16 cellular contexts compared by ENCODE assay signal in genomic region chr9:124411514-124412227, GRCh38. TPM values are rescaled to one million over a fixed set of nuclear protein-coding genes. Genes with fewer than 3 reads are reported as not detected.
DNase-seq lines count a peak whose midpoint lies in the region; ATAC-seq and TF ChIP-seq lines count a peak whose summit lies in the region.
"Had no signal": no experiment of that assay in that cellular context is flagged by ENCODE, and none has a peak within 500 bp of the region (broad histone marks: within the 10 kb centered on the region; RNA-seq: fewer than 3 reads in every experiment).

No MANE protein-coding gene starts in this region.

- peaks cover 32% of the 10 kb centered on the region for H3K79me2 ChIP-seq in OCI-LY7 (ENCODE audit: insufficient read depth, low read depth, low read length)

- H3K9me2 ChIP-seq in OCI-LY7 (ENCODE audit: insufficient read depth, low read length), result no peaks in the 10 kb centered on the region

- no peak for ATAC-seq in stimulated activated naive CD8-positive, alpha-beta T cell treated with anti-CD3 and anti-CD28 coated beads, Interleukin-15, Interleukin-2, amounts not matched to agents 100 U/mL and 50 U/mL, for 24 hours
- ATAC-seq: activated CD4-positive, alpha-beta T cell treated with anti-CD3 and anti-CD28 coated beads for 36 hours; activated T-helper 17 cell treated with anti-CD3 and anti-CD28 coated beads, Interleukin-2, amount 50 U/mL, for 72 hours had no signal

- H3K9me3 Mint-ChIP-seq in neural crest cell, result peaks cover 3% of the 10 kb centered on the region
- H3K9me3 Mint-ChIP-seq: stimulated activated naive CD8-positive, alpha-beta T cell treated with anti-CD3 and anti-CD28 coated beads, Interleukin-15, Interleukin-2, amounts not matched to agents 100 ng/mL and 50 ng/mL, for 24 hours had no signal

- BruUV-seq in OCI-LY7 (replicated peaks; lab: Mats Ljungman, UMichigan), result TSS peak; percentile 0

- intact Hi-C loops in OCI-LY7 (cut with micrococcal nuclease; ENCODE audit: unreplicated experiment), result no loop called here

- no peak overlapping the region for H3K27ac ChIP-seq in OCI-LY7 (ENCODE audit: low read depth, low read length, poor library complexity, severe bottlenecking)

- peak; percentile 43 for DNase-seq in Caki2 (ENCODE audit: low read depth)
- DNase-seq in OCI-LY7 (ENCODE audit: low spot score), result no peak
- peak; percentile 92 for DNase-seq in choroid plexus epithelial cell (ENCODE audit: low read depth)
- no peak for DNase-seq in neural crest cell (ENCODE audit: low read depth, low spot score)
- DNase-seq in NCI-H69 (lab: John Stamatoyannopoulos, UW), result no peak
- DNase-seq in hypothalamus (lab: John Stamatoyannopoulos, UW), result no peak
- no peak for DNase-seq in stimulated activated naive CD8-positive, alpha-beta T cell treated with anti-CD3 and anti-CD28 coated beads, Interleukin-15, Interleukin-2, amounts not matched to agents 100 U/mL and 50 U/mL, for 24 hours
- no peak for DNase-seq in activated effector memory CD4-positive, alpha-beta T cell treated with anti-CD3 and anti-CD28 coated beads, Interleukin-2, amount 50 U/mL, for 16 hours
- DNase-seq: activated CD4-positive, alpha-beta T cell treated with anti-CD3 and anti-CD28 coated beads for 36 hours; DMS79; NCI-H774; occipital lobe; stimulated activated CD4-positive, alpha-beta T cell treated with anti-CD3 and anti-CD28 coated beads, Interleukin-2, amount 100 ng/mL, for 48 hours had no signal

- no peak overlapping the region for H3K27ac Mint-ChIP-seq in neural crest cell (ENCODE audit: unreplicated experiment)
- H3K27ac Mint-ChIP-seq: activated CD4-positive, alpha-beta T cell treated with anti-CD3 and anti-CD28 coated beads for 36 hours; activated T-helper 17 cell treated with anti-CD3 and anti-CD28 coated beads, Interleukin-2, amount 50 U/mL, for 72 hours; stimulated activated naive CD8-positive, alpha-beta T cell treated with anti-CD3 and anti-CD28 coated beads, Interleukin-15, Interleukin-2, amounts not matched to agents 100 ng/mL and 50 ng/mL, for 24 hours had no signal

- POLR2A ChIA-PET in OCI-LY7 (lab: Charles Lee), result interaction anchor here (0.6 to 0.7 kb wide), 2 partner anchors 253 to 479 kb away, joined by 3 to 6 read pairs; no protein-coding TSS in a partner anchor

- in situ Hi-C loops in Caki2 (cut with HindIII; ENCODE audit: low pct_unique_long_range_greater_than_20kb, low sequenced_read_pairs), result no loop called here

- no peak overlapping the region for H2AFZ ChIP-seq in OCI-LY7 (ENCODE audit: low read length)

- peak overlapping the region; percentile 13 for H3K4me3 Mint-ChIP-seq in neural crest cell
- H3K4me3 Mint-ChIP-seq: activated CD4-positive, alpha-beta T cell treated with anti-CD3 and anti-CD28 coated beads for 36 hours; activated T-helper 17 cell treated with anti-CD3 and anti-CD28 coated beads, Interleukin-2, amount 50 U/mL, for 72 hours; stimulated activated naive CD8-positive, alpha-beta T cell treated with anti-CD3 and anti-CD28 coated beads, Interleukin-15, Interleukin-2, amounts not matched to agents 100 ng/mL and 50 ng/mL, for 24 hours had no signal

- H4K20me1 ChIP-seq in OCI-LY7 (ENCODE audit: insufficient read depth, low read length), result no peaks in the 10 kb centered on the region

- H3K4me1 Mint-ChIP-seq in neural crest cell, result peaks cover 25% of the 10 kb centered on the region

- H3K4me1 ChIP-seq in OCI-LY7 (ENCODE audit: insufficient read depth, low read length, poor library complexity, severe bottlenecking), result peaks cover 19% of the 10 kb centered on the region

- H3K4me2 ChIP-seq in OCI-LY7 (ENCODE audit: low read length), result no peak overlapping the region

- H3K9me3 ChIP-seq in OCI-LY7 (ENCODE audit: low read length), result peaks cover 6% of the 10 kb centered on the region; the same call in 1 of the 2 replicates

- H3K27me3 Mint-ChIP-seq in neural crest cell (ENCODE audit: low read depth), result peaks cover 2% of the 10 kb centered on the region
- H3K27me3 Mint-ChIP-seq: activated CD4-positive, alpha-beta T cell treated with anti-CD3 and anti-CD28 coated beads for 36 hours; activated T-helper 17 cell treated with anti-CD3 and anti-CD28 coated beads, Interleukin-2, amount 50 U/mL, for 72 hours; stimulated activated naive CD8-positive, alpha-beta T cell treated with anti-CD3 and anti-CD28 coated beads, Interleukin-15, Interleukin-2, amounts not matched to agents 100 ng/mL and 50 ng/mL, for 24 hours had no signal

- CTCF ChIA-PET in OCI-LY7 (lab: Charles Lee; ENCODE audit: unreplicated experiment), result no interaction called here

- H3K4me3 ChIP-seq in OCI-LY7 (ENCODE audit: low read depth, low read length, poor library complexity, severe bottlenecking), result no peak overlapping the region
- no peak overlapping the region for H3K4me3 ChIP-seq in choroid plexus epithelial cell (ENCODE audit: low read depth, low read length)

- H3K36me3 Mint-ChIP-seq in neural crest cell (ENCODE audit: low read depth), result peaks cover 17% of the 10 kb centered on the region

- TF ChIP-seq CTCF in OCI-LY7 (conservative IDR thresholded peaks at IDR 0.05; ENCODE audit: low read length), result no peak
- TF ChIP-seq CTCF in choroid plexus epithelial cell (conservative IDR thresholded peaks at IDR 0.05; ENCODE audit: low read depth, low read length), result no peak
- TF ChIP-seq CTCF in neural crest cell (conservative IDR thresholded peaks at IDR 0.05), result no peak

- peaks cover 74% of the 10 kb centered on the region for H3K36me3 ChIP-seq in OCI-LY7 (ENCODE audit: insufficient read depth, low read length)

RNA-seq across cellular contexts. Expression of gene PSMB7, which starts 3.6 kb away (rescaled TPM):
- total RNA-seq in Caki2 (2014; rRNA removed; shearing (Covaris generic); ENCODE audit: low replicate concordance), result 106 and 142 TPM in 2 replicates
- 186 and 204 TPM in 2 replicates for total RNA-seq in OCI-LY7 (2014; rRNA removed; shearing (Covaris generic))
- total RNA-seq in OCI-LY7 (2022) (159 and 164 TPM in 2 replicates), neural crest cell (195 and 196 TPM in 2 replicates)

RNA-seq across cellular contexts. Expression of gene ADGRD2, which starts 38.6 kb away (rescaled TPM):
- 0.26 TPM in 1 of 2 replicates, not detected in the other for total RNA-seq in Caki2 (2014; rRNA removed; shearing (Covaris generic); ENCODE audit: low replicate concordance)
- total RNA-seq in OCI-LY7 (2014; rRNA removed; shearing (Covaris generic)), result not detected in 2 replicates
- total RNA-seq in OCI-LY7 (2022), result not detected in 2 replicates
- total RNA-seq in neural crest cell, result 0.44 TPM in 1 of 2 replicates, not detected in the other
- total RNA-seq: activated CD4-positive, alpha-beta T cell treated with anti-CD3 and anti-CD28 coated beads for 36 hours; activated T-helper 17 cell treated with anti-CD3 and anti-CD28 coated beads, Interleukin-2, amount 50 U/mL, for 72 hours; glomerular endothelial cell; occipital lobe had no signal

Comparison
In these comparisons a context has a peak if more than half of its experiments do, and no peak if none do; other contexts are left out.
1. DNase-seq: peak in Caki2 (single experiment) and choroid plexus epithelial cell (single experiment); none in OCI-LY7 (single experiment), neural crest cell (single experiment), NCI-H69 (single experiment), hypothalamus (0 of 51), stimulated activated naive CD8-positive, alpha-beta T cell treated with anti-CD3 and anti-CD28 coated beads, Interleukin-15, Interleukin-2, amounts not matched to agents 100 U/mL and 50 U/mL, for 24 hours (single experiment) and activated effector memory CD4-positive, alpha-beta T cell treated with anti-CD3 and anti-CD28 coated beads, Interleukin-2, amount 50 U/mL, for 16 hours (single experiment).